9 cellular contexts compared by ENCODE assay signal in genomic region chr2:161136194-161136593, GRCh38. TPM values are rescaled to one million over a fixed set of nuclear protein-coding genes. Genes with fewer than 3 reads are reported as not detected.
DNase-seq lines count a peak whose midpoint lies in the region; ATAC-seq, FAIRE-seq and TF ChIP-seq lines count a peak whose summit lies in the region.
"Had no signal": no experiment of that assay in that cellular context is flagged by ENCODE, and none has a peak within 500 bp of the region (broad histone marks: within the 10 kb centered on the region; RNA-seq: fewer than 3 reads in every experiment).

No MANE protein-coding gene starts in this region.

- no peak overlapping the region for H3K4ac ChIP-seq in H1 (replicated peaks; ENCODE audit: insufficient read length, low read depth, low read length)

- H4K8ac ChIP-seq in H1 (ENCODE audit: extremely low read depth, insufficient read depth, low read length) = no peak overlapping the region

- intact Hi-C loops in psoas muscle (cut with DNase I) = no loop called here

- no peak for FAIRE-seq in H1 (lab: Jason Lieb, UNC)

- H3K9me3 ChIP-seq in H1 (ENCODE audit: insufficient read depth in 2 of 2, low read depth in 1 of 2, low read length in 1 of 2) (no peaks in the 10 kb centered on the region), psoas muscle (no peaks in the 10 kb centered on the region)

- H2AFZ ChIP-seq in H1 (ENCODE audit: low read length) = peak overlapping the region; percentile 95

- no peak for DNase-seq in GM12865 (ENCODE audit: low read depth)
- peak; percentile 7 for DNase-seq in RPMI7951 (ENCODE audit: low read depth)
- no peak for DNase-seq in H1 (ENCODE audit: low read depth in 1 of 2, low spot score in 2 of 2)
- no peak for DNase-seq in psoas muscle
- no peak for DNase-seq in kidney tubule cell (ENCODE audit: low spot score)
- no peak for DNase-seq in NCI-H2029 treated with DMSO at 0.1 percent for 48 hours (lab: John Stamatoyannopoulos, UW)
- DNase-seq in iPS-NIHi7 (ENCODE audit: extremely low spot score) = no peak
- DNase-seq in 8988T = no peak
- DNase-seq: foreskin keratinocyte had no signal

- no peaks in the 10 kb centered on the region for H3K79me1 ChIP-seq in H1 (ENCODE audit: low read depth, low read length)

- no peak for TF ChIP-seq POLR2A in H1 (IDR thresholded peaks at IDR 0.05; ENCODE audit: control extremely low read depth in 1 of 2, low read depth in 2 of 2, low read length in 2 of 2)

- H3K18ac ChIP-seq in H1 (ENCODE audit: extremely low read depth, low read length) = no peak overlapping the region

- H3K27ac ChIP-seq in H1 (ENCODE audit: low read depth, low read length) (no peak overlapping the region), psoas muscle (peak overlapping the region; percentile 21)
- H3K27ac ChIP-seq: foreskin keratinocyte had no signal

- no peaks in the 10 kb centered on the region for H4K20me1 ChIP-seq in H1 (replicated peaks in 1 of 2; ENCODE audit: control insufficient read depth in 1 of 2, insufficient read depth in 2 of 2, low read length in 2 of 2)

- H3K23ac ChIP-seq in H1 (ENCODE audit: insufficient read length) = no peak overlapping the region

- H4K5ac ChIP-seq in H1 (ENCODE audit: insufficient read length, low read depth, low read length) = no peak overlapping the region

- no peak overlapping the region for H3K14ac ChIP-seq in H1 (ENCODE audit: insufficient read length)

- no peak for TF ChIP-seq RAD21 in H1 (IDR thresholded peaks at IDR 0.05 in 1 of 2, conservative IDR thresholded peaks at IDR 0.05 in 1 of 2; ENCODE audit: low read depth in 2 of 2, low read length in 2 of 2)

- no peak overlapping the region for H2BK5ac ChIP-seq in H1 (ENCODE audit: low read depth, low read length)

- POLR2A ChIA-PET in H1 (lab: Charles Lee; ENCODE audit: partially characterized antibody) = no interaction called here

- TF ChIP-seq EP300 in H1 (IDR thresholded peaks at IDR 0.05; ENCODE audit: borderline replicate concordance in 1 of 2, low read depth in 2 of 2, low read length in 2 of 2) = no peak

- no peaks in the 10 kb centered on the region for H3K23me2 ChIP-seq in H1 (ENCODE audit: low read depth, low read length)

- no peak overlapping the region for H2AK5ac ChIP-seq in H1 (ENCODE audit: low read depth, low read length)

- no peaks in the 10 kb centered on the region for H3K79me2 ChIP-seq in H1 (ENCODE audit: control insufficient read depth in 1 of 2, insufficient read depth in 2 of 2, low read length in 2 of 2)

- H3K9ac ChIP-seq in H1 (replicated peaks in 1 of 4; ENCODE audit: extremely low read depth in 1 of 4, low read depth in 3 of 4, low read length in 3 of 4) = no peak overlapping the region

- no peak overlapping the region for H2BK12ac ChIP-seq in H1 (ENCODE audit: low read depth, low read length)

- TF ChIP-seq CTCF in GM12865 (IDR thresholded peaks at IDR 0.05; ENCODE audit: insufficient read depth, low read depth, low read length, missing control alignments) = no peak
- TF ChIP-seq CTCF in H1 (IDR thresholded peaks at IDR 0.05; ENCODE audit: control extremely low read depth in 1 of 3, insufficient read depth in 1 of 3, low read depth in 1 of 3, low read length in 3 of 3) = no peak
- no peak for TF ChIP-seq CTCF in psoas muscle (IDR thresholded peaks at IDR 0.05)

- no peak for ATAC-seq in psoas muscle

- H3K56ac ChIP-seq in H1 (replicated peaks; ENCODE audit: insufficient read length, low read depth, low read length) = no peak overlapping the region

- no peak overlapping the region for H4K91ac ChIP-seq in H1 (replicated peaks; ENCODE audit: insufficient read length, low read length)

- no peak overlapping the region for H2BK20ac ChIP-seq in H1 (ENCODE audit: low read length)

- CTCF ChIA-PET in H1 (lab: Charles Lee; ENCODE audit: partially characterized antibody) = interaction anchor here (1.2 to 1.4 kb wide), 2 partner anchors 16 to 73 kb away, joined by 4 read pairs; no protein-coding TSS in a partner anchor

- H3K4me3 ChIP-seq in GM12865 (ENCODE audit: low read depth, low read length) (peak overlapping the region; percentile 96), H1 (ENCODE audit: extremely low read depth in 1 of 4, insufficient read depth in 2 of 4, low read depth in 3 of 4, low read length in 4 of 4) (no peak overlapping the region), psoas muscle (no peak overlapping the region)

- no peak overlapping the region for H2BK120ac ChIP-seq in H1 (replicated peaks; ENCODE audit: low read depth, low read length)

- no peak overlapping the region for H3K4me2 ChIP-seq in H1 (ENCODE audit: insufficient read depth in 1 of 2, low read depth in 2 of 2, low read length in 2 of 2)

- no peaks in the 10 kb centered on the region for H3K27me3 ChIP-seq in H1 (replicated peaks in 1 of 4; ENCODE audit: control insufficient read depth in 3 of 4, extremely low read depth in 1 of 4, insufficient read depth in 3 of 4, low read length in 3 of 4)
- no peaks in the 10 kb centered on the region for H3K27me3 ChIP-seq in psoas muscle (ENCODE audit: insufficient read depth in 3 of 3, low read length in 2 of 3)
- H3K27me3 ChIP-seq: foreskin keratinocyte had no signal

- no peak overlapping the region for H2BK15ac ChIP-seq in H1 (ENCODE audit: low read length)

- no peaks in the 10 kb centered on the region for H3K36me3 ChIP-seq in H1 (ENCODE audit: control insufficient read depth in 2 of 4, insufficient read depth in 4 of 4, low read length in 3 of 4)
- no peaks in the 10 kb centered on the region for H3K36me3 ChIP-seq in psoas muscle (ENCODE audit: insufficient read depth in 1 of 2, low read depth in 1 of 2)

- WGBS in H1 (ENCODE audit: extremely low coverage in 1 of 2, insufficient coverage in 1 of 2, insufficient read length in 1 of 2, insufficient replicate concordance in 2 of 2, low coverage in 1 of 2, low lambda C conversion rate in 2 of 2, missing lambda C conversion rate in 1 of 2), 2 experiments = 84% methylated on average over 3 of the region's 3 CpGs; no CpG with 5 or more reads in 1 of the 2 experiments
- WGBS in psoas muscle, 3 donors = 25 to 36% (median 31%) methylated on average over 3 of the region's 3 CpGs

- H3K4me1 ChIP-seq in H1 (replicated peaks in 1 of 4; ENCODE audit: control insufficient read depth in 3 of 4, insufficient read depth in 4 of 4, low read length in 3 of 4) (peaks cover 0 to 7% (median 4%) of the 10 kb centered on the region in 4 experiments; a peak in 4 of 7 replicates), psoas muscle (peaks cover 16% of the 10 kb centered on the region)

TF ChIP-seq in H1, 55 proteins besides CTCF, POLR2A, EP300 and RAD21 (continues in another document):
- no peak for TF ChIP-seq PHF8 (conservative IDR thresholded peaks at IDR 0.05; ENCODE audit: low read depth, low read length)
- no peak for TF ChIP-seq ATF3 (IDR thresholded peaks at IDR 0.05; ENCODE audit: insufficient read depth, low read depth, low read length)
- no peak for TF ChIP-seq GABPA (IDR thresholded peaks at IDR 0.05; ENCODE audit: borderline replicate concordance, insufficient read depth, low read length)
- TF ChIP-seq CBX8 (IDR thresholded peaks at IDR 0.05; ENCODE audit: borderline replicate concordance, low read depth, low read length) = no peak
- no peak for TF ChIP-seq MAX (IDR thresholded peaks at IDR 0.05)
- TF ChIP-seq JUN (IDR thresholded peaks at IDR 0.05; ENCODE audit: low read depth, low read length) = no peak
- no peak for TF ChIP-seq SAP30 (IDR thresholded peaks at IDR 0.05; ENCODE audit: insufficient read depth, insufficient replicate concordance, low read length)
- TF ChIP-seq BACH1 (IDR thresholded peaks at IDR 0.05; ENCODE audit: low read length) = no peak
- TF ChIP-seq TCF12 (IDR thresholded peaks at IDR 0.05; ENCODE audit: low read depth, low read length) = no peak

RNA-seq across cellular contexts. Expression of gene TANK, which starts 24.0 kb away (rescaled TPM):
- total RNA-seq in RPMI7951 (2014; rRNA removed; shearing (Covaris generic)) = 92.0 and 125 TPM in 2 replicates
- 19.7 and 26.1 TPM in 2 replicates for total RNA-seq in H1 (2021; fragmentation: NEBNext Ultra II Directional; extraction: Animal tissue kit (Norgen Biotek cat#: 25700))
- polyA plus RNA-seq in H1 (2011; rRNA removed) = 3.4 and 7.0 TPM in 2 replicates
- polyA plus RNA-seq in H1 (2011; cell fraction: cytosol; rRNA removed) = 8.7 TPM
- 7.3 TPM for polyA plus RNA-seq in H1 (2011; cell fraction: nucleus; rRNA removed)
- 15.4 to 28.5 TPM (median 18.7 TPM) in 4 replicates for polyA plus RNA-seq in H1 (2012, experiment 1 of 2)
- 7.3 TPM for polyA plus RNA-seq in H1 (2012, experiment 2 of 2)
- 16.8 TPM for polyA plus RNA-seq in H1 (2013, experiment 1 of 2)
- 16.1 TPM for polyA plus RNA-seq in H1 (2013, experiment 2 of 2)
- 7.3 and 9.2 TPM in 2 replicates for polyA minus RNA-seq in H1 (2011; rRNA and poly(A)+ RNA removed)
- 7.3 TPM for polyA minus RNA-seq in H1 (2011; cell fraction: cytosol; rRNA and poly(A)+ RNA removed)
- 55.5 TPM for polyA minus RNA-seq in H1 (2011; cell fraction: nucleus; rRNA and poly(A)+ RNA removed)
- 10 to 100 TPM; 39.6 to 62.8 (median 53.3) TPM for total RNA-seq in psoas muscle
- polyA plus RNA-seq in psoas muscle = 10 to 100 TPM; 40.6 to 75.7 (median 66.7) TPM
